In the genomic region with DNA sequence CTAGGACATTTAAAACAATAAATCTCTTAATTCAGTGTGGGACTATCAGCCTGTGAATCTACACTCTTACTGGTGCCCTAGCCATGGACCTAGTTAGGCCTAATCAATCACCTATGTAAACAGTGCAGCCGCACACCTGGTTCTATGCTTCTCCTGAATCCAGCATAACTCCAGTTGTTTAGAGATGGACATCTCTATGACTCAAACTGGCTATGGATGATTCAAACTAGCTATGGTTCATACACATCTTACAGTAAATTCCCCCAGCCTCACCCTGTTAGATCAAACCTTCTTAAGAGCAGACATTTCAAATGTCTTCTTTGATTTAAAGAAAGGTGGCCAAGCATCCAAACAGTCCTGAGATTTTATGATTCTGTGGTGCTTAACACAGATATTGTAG, we compare ENCODE assay signal across 20 cellular contexts.
"Had no signal": no experiment of that assay in that cellular context is flagged by ENCODE, and none has a peak within 500 bp of the region (broad histone marks: within the 10 kb centered on the region; RNA-seq: fewer than 3 reads in every experiment).

No MANE protein-coding gene starts in this region.

- H3K4me3 ChIP-seq: esophagus muscularis mucosa, gastroesophageal sphincter, spleen, testis, tibial nerve, upper lobe of right lung, vagina had no signal

- H3K4me1 ChIP-seq: esophagus muscularis mucosa, gastroesophageal sphincter, spleen, testis, tibial nerve, upper lobe of right lung, vagina had no signal

- H3K9me3 ChIP-seq: esophagus muscularis mucosa, gastroesophageal sphincter, testis, tibial nerve, upper lobe of right lung, vagina had no signal

- H3K27me3 ChIP-seq: esophagus muscularis mucosa, gastroesophageal sphincter, spleen, testis, tibial nerve, upper lobe of right lung, vagina had no signal

- DNase-seq: effector memory CD4-positive, alpha-beta T cell; glutamatergic neuron; immature natural killer cell; left cardiac atrium; naive thymus-derived CD4-positive, alpha-beta T cell; nephron progenitor cell; spleen; stimulated activated CD4-positive, alpha-beta T cell treated with anti-CD3 and anti-CD28 coated beads, Interleukin-15, amount 100 ng/mL, for 24 hours; stimulated activated CD4-positive, alpha-beta T cell treated with anti-CD3 and anti-CD28 coated beads, Interleukin-1b, Interleukin-23, amount 100 ng/mL, for 48 hours; stimulated activated CD4-positive, alpha-beta T cell treated with anti-CD3 and anti-CD28 coated beads, Interleukin-4, amount 100 ng/mL, for 4 hours; stimulated activated naive B cell treated with anti-CD40 and anti-IgM and Interleukin-4, amounts not matched to agents 10 μg/mL and 1 μg/mL and 100 μg/mL, for 72 hours; stimulated activated naive CD8-positive, alpha-beta T cell treated with anti-CD3 and anti-CD28 coated beads, Interleukin-15, amount 100 ng/mL, for 72 hours; testis; upper lobe of right lung had no signal

- H3K36me3 ChIP-seq: esophagus muscularis mucosa, gastroesophageal sphincter, tibial nerve, upper lobe of right lung, vagina had no signal

- ATAC-seq: gastroesophageal sphincter; left cardiac atrium; naive thymus-derived CD4-positive, alpha-beta T cell; sciatic nerve; stimulated activated naive B cell treated with anti-CD40 and anti-IgM and Interleukin-4, amounts not matched to agents 10 μg/mL and 1 μg/mL and 100 μg/mL, for 72 hours; stimulated activated naive CD8-positive, alpha-beta T cell treated with anti-CD3 and anti-CD28 coated beads, Interleukin-15, amount 100 ng/mL, for 72 hours; upper lobe of right lung had no signal

- H3K27ac ChIP-seq: epithelial cell of prostate, esophagus muscularis mucosa, gastroesophageal sphincter, spleen, testis, tibial nerve, upper lobe of right lung, vagina had no signal
